Comparison of ENCODE assay signal across 28 cellular contexts in genomic region chr13:40366119-40366518, GRCh38.
"Had no signal": no experiment of that assay in that cellular context is flagged by ENCODE, and none has a peak within 500 bp of the region (broad histone marks: within the 10 kb centered on the region; RNA-seq: fewer than 3 reads in every experiment).

No MANE protein-coding gene starts in this region.

- H3K9ac ChIP-seq: SK-N-SH had no signal

- H3K27ac ChIP-seq: adrenal gland, Peyer's patch, SJSA1 had no signal

- H3K9me2 ChIP-seq: SK-N-SH had no signal

- H3K36me3 ChIP-seq: adrenal gland, Peyer's patch, SJSA1 had no signal

- H3K4me1 ChIP-seq: adrenal gland, Peyer's patch, SJSA1 had no signal

- H3K27me3 ChIP-seq: adrenal gland, Peyer's patch, SJSA1 had no signal

- H3K4me2 ChIP-seq: SK-N-SH had no signal

- H3K9me3 ChIP-seq: adrenal gland, Peyer's patch, SJSA1, SK-N-SH had no signal

- DNase-seq: activated CD4-positive, alpha-beta memory T cell treated with anti-CD3 and anti-CD28 coated beads for 36 hours; activated CD4-positive, alpha-beta T cell treated with anti-CD3 and anti-CD28 coated beads for 4 hours; activated CD4-positive, alpha-beta T cell treated with anti-CD3 and anti-CD28 coated beads, Interleukin-2, amount 50 U/mL, for 1 hour; activated CD4-positive, CD25-positive, alpha-beta regulatory T cell treated with anti-CD3 and anti-CD28 coated beads, Interleukin-2, amount 50 U/mL, for 72 hours; activated CD8-positive, alpha-beta memory T cell treated with anti-CD3 and anti-CD28 coated beads, Interleukin-2, amount 50 U/mL, for 4 hours; activated gamma-delta T cell treated with Interleukin-2 at 50 U/mL for 16 hours; activated naive CD4-positive, alpha-beta T cell treated with anti-CD3 and anti-CD28 coated beads for 36 hours; activated T-cell treated with anti-CD3 and anti-CD28 coated beads for 4 hours; activated T-cell treated with anti-CD3 and anti-CD28 coated beads, Interleukin-2, amount 50 U/mL, for 4 hours; adrenal gland; central memory CD4-positive, alpha-beta T cell; KG1; NCI-H1092 treated with DMSO at 0.1 percent for 48 hours; NCI-H1417; NCI-H146; NCI-H187; NCI-H2029 treated with DMSO at 0.1 percent for 48 hours; NCI-H2107; NCI-H2171; NCI-H510A; NCI-H526; NCI-H748 treated with DMSO at 0.1 percent for 48 hours; PC-3; Peyer's patch; RPMI8226; SHP77 treated with DMSO at 0.1 percent for 48 hours; SK-N-SH had no signal

- H3K4me3 ChIP-seq: adrenal gland, Peyer's patch, SJSA1 had no signal
